1 cellular context compared by ENCODE assay signal in the genomic region with DNA sequence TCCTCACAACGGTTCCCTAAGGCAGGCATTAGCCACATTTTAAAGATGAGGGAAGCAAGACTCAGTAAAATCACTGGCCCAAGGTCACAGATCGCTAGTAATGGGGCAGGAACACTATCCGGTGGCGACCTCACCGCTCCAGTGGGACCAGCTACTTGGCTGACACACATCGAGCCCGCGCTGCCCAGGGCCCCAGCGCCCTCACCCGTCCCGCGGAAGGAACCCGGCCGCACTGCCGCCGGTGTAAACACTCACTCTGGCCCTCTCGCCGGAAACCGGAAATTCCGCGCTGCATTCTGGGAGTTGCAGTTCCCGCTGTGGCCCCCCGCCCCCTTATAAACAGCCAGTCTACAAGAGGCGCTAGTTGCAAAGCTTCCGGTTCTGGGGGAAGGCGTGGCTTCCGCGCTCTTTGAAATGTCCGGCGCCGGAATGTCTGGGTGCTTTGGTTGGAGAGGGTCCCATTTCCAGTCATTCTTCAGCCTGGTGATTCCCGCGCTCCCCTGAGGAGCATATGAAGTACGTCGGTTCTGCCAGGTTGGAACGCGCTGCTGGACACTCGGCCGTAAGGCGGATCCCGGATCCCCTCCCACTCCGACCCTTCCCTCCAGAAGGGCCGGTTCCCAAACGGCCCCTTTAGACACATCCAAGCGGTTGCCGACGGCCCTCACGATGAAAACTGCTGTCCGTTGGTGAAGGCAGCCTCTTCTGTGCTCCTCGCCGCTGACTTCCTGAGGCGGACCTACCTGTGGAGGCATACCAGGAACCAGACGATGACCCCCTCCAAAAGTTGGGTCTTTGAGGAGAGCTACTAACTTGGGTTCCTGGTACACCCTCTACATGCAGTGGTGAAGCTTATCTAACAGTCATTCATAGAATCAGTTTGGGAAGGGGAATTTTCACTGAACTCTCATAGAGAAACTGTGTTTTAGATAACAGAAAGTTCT.
TF ChIP-seq lines count a peak whose summit lies in the region.

A gene with protein sequence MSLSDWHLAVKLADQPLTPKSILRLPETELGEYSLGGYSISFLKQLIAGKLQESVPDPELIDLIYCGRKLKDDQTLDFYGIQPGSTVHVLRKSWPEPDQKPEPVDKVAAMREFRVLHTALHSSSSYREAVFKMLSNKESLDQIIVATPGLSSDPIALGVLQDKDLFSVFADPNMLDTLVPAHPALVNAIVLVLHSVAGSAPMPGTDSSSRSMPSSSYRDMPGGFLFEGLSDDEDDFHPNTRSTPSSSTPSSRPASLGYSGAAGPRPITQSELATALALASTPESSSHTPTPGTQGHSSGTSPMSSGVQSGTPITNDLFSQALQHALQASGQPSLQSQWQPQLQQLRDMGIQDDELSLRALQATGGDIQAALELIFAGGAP (minus strand): TSS at position 258 of the 944 bp plus-strand sequence. CDS start 2,293 bp downstream, outside the sequence.

TF ChIP-seq in HEK293, 187 proteins besides CTCF, POLR2A, EP300 and RAD21 (continued from another document and continues in another):
- TF ChIP-seq, protein P1, sequence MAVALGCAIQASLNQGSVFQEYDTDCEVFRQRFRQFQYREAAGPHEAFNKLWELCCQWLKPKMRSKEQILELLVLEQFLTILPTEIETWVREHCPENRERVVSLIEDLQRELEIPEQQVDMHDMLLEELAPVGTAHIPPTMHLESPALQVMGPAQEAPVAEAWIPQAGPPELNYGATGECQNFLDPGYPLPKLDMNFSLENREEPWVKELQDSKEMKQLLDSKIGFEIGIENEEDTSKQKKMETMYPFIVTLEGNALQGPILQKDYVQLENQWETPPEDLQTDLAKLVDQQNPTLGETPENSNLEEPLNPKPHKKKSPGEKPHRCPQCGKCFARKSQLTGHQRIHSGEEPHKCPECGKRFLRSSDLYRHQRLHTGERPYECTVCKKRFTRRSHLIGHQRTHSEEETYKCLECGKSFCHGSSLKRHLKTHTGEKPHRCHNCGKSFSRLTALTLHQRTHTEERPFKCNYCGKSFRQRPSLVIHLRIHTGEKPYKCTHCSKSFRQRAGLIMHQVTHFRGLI (tag by site-specific recombination; IDR thresholded peaks at IDR 0.05) = peak; percentile 50; the same call in 1 of the 2 replicates
- TF ChIP-seq, protein P2, sequence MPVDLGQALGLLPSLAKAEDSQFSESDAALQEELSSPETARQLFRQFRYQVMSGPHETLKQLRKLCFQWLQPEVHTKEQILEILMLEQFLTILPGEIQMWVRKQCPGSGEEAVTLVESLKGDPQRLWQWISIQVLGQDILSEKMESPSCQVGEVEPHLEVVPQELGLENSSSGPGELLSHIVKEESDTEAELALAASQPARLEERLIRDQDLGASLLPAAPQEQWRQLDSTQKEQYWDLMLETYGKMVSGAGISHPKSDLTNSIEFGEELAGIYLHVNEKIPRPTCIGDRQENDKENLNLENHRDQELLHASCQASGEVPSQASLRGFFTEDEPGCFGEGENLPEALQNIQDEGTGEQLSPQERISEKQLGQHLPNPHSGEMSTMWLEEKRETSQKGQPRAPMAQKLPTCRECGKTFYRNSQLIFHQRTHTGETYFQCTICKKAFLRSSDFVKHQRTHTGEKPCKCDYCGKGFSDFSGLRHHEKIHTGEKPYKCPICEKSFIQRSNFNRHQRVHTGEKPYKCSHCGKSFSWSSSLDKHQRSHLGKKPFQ (tag by site-specific recombination; IDR thresholded peaks at IDR 0.05) = peak; percentile 89
- peak; percentile 88 for TF ChIP-seq ZFP69B (tag by site-specific recombination; IDR thresholded peaks at IDR 0.05)
- TF ChIP-seq, protein P3, sequence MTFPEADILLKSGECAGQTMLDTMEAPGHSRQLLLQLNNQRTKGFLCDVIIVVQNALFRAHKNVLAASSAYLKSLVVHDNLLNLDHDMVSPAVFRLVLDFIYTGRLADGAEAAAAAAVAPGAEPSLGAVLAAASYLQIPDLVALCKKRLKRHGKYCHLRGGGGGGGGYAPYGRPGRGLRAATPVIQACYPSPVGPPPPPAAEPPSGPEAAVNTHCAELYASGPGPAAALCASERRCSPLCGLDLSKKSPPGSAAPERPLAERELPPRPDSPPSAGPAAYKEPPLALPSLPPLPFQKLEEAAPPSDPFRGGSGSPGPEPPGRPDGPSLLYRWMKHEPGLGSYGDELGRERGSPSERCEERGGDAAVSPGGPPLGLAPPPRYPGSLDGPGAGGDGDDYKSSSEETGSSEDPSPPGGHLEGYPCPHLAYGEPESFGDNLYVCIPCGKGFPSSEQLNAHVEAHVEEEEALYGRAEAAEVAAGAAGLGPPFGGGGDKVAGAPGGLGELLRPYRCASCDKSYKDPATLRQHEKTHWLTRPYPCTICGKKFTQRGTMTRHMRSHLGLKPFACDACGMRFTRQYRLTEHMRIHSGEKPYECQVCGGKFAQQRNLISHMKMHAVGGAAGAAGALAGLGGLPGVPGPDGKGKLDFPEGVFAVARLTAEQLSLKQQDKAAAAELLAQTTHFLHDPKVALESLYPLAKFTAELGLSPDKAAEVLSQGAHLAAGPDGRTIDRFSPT (tag by site-specific recombination; IDR thresholded peaks at IDR 0.05) = peak; percentile 57
- peak; percentile 92 for TF ChIP-seq SP2 (tag by site-specific recombination; IDR thresholded peaks at IDR 0.05)
- peak; percentile 69; the same call in 1 of the 2 replicates for TF ChIP-seq KLF10 (tag by site-specific recombination; IDR thresholded peaks at IDR 0.05)
- no peak for TF ChIP-seq ZNF266 (tag by site-specific recombination; IDR thresholded peaks at IDR 0.05; ENCODE audit: low read depth)
- peak; percentile 62; the same call in 1 of the 2 replicates for TF ChIP-seq GLIS2 (tag by site-specific recombination; IDR thresholded peaks at IDR 0.05)
- TF ChIP-seq ZNF394 (tag by site-specific recombination; IDR thresholded peaks at IDR 0.05; ENCODE audit: borderline replicate concordance) = no peak; the same call in 1 of the 2 replicates
- TF ChIP-seq ZNF501 (tag by site-specific recombination; IDR thresholded peaks at IDR 0.05) = peak; percentile 74
- TF ChIP-seq ZNF660 (tag by site-specific recombination; IDR thresholded peaks at IDR 0.05) = peak; percentile 59
- TF ChIP-seq BCL11B (tag by site-specific recombination; IDR thresholded peaks at IDR 0.05; ENCODE audit: low read depth) = peak; percentile 73
- TF ChIP-seq ZNF473 (tag by site-specific recombination; IDR thresholded peaks at IDR 0.05) = no peak
- TF ChIP-seq ZNF157 (tag by site-specific recombination; IDR thresholded peaks at IDR 0.05) = no peak
- peak; percentile 94 for TF ChIP-seq SCRT1 (tag by site-specific recombination; IDR thresholded peaks at IDR 0.05; ENCODE audit: borderline replicate concordance)
- TF ChIP-seq ZBTB17 (tag by site-specific recombination; IDR thresholded peaks at IDR 0.05) = peak; percentile 96
- TF ChIP-seq SCRT2 (tag by site-specific recombination; IDR thresholded peaks at IDR 0.05) = peak; percentile 98
- TF ChIP-seq ZNF335 (tag by site-specific recombination; conservative IDR thresholded peaks at IDR 0.05) = peak; percentile 98
- TF ChIP-seq, protein P4, sequence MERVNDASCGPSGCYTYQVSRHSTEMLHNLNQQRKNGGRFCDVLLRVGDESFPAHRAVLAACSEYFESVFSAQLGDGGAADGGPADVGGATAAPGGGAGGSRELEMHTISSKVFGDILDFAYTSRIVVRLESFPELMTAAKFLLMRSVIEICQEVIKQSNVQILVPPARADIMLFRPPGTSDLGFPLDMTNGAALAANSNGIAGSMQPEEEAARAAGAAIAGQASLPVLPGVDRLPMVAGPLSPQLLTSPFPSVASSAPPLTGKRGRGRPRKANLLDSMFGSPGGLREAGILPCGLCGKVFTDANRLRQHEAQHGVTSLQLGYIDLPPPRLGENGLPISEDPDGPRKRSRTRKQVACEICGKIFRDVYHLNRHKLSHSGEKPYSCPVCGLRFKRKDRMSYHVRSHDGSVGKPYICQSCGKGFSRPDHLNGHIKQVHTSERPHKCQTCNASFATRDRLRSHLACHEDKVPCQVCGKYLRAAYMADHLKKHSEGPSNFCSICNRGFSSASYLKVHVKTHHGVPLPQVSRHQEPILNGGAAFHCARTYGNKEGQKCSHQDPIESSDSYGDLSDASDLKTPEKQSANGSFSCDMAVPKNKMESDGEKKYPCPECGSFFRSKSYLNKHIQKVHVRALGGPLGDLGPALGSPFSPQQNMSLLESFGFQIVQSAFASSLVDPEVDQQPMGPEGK (tag by site-specific recombination; IDR thresholded peaks at IDR 0.05) = peak; percentile 92
- TF ChIP-seq YY1 (tag by site-specific recombination; IDR thresholded peaks at IDR 0.05) = peak; percentile 22; the same call in 1 of the 2 replicates
- no peak for TF ChIP-seq ZNF596 (tag by site-specific recombination; IDR thresholded peaks at IDR 0.05)
- peak; percentile 44; the same call in 1 of the 2 replicates for TF ChIP-seq ZNF423 (tag by site-specific recombination; IDR thresholded peaks at IDR 0.05)
- TF ChIP-seq ZNF341 (tag by site-specific recombination; IDR thresholded peaks at IDR 0.05; ENCODE audit: low read depth) = peak; percentile 93
- TF ChIP-seq ZNF776 (tag by site-specific recombination; IDR thresholded peaks at IDR 0.05; ENCODE audit: borderline replicate concordance) = no peak
- 0 out of 2 replicates have a peak, but pooled peaks have one; percentile 63 for TF ChIP-seq ZNF843 (tag by site-specific recombination; IDR thresholded peaks at IDR 0.05)
- TF ChIP-seq, protein P5, sequence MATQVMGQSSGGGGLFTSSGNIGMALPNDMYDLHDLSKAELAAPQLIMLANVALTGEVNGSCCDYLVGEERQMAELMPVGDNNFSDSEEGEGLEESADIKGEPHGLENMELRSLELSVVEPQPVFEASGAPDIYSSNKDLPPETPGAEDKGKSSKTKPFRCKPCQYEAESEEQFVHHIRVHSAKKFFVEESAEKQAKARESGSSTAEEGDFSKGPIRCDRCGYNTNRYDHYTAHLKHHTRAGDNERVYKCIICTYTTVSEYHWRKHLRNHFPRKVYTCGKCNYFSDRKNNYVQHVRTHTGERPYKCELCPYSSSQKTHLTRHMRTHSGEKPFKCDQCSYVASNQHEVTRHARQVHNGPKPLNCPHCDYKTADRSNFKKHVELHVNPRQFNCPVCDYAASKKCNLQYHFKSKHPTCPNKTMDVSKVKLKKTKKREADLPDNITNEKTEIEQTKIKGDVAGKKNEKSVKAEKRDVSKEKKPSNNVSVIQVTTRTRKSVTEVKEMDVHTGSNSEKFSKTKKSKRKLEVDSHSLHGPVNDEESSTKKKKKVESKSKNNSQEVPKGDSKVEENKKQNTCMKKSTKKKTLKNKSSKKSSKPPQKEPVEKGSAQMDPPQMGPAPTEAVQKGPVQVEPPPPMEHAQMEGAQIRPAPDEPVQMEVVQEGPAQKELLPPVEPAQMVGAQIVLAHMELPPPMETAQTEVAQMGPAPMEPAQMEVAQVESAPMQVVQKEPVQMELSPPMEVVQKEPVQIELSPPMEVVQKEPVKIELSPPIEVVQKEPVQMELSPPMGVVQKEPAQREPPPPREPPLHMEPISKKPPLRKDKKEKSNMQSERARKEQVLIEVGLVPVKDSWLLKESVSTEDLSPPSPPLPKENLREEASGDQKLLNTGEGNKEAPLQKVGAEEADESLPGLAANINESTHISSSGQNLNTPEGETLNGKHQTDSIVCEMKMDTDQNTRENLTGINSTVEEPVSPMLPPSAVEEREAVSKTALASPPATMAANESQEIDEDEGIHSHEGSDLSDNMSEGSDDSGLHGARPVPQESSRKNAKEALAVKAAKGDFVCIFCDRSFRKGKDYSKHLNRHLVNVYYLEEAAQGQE (tag by site-specific recombination; IDR thresholded peaks at IDR 0.05) = 0 out of 2 replicates have a peak, but pooled peaks have one; percentile 60
- TF ChIP-seq, protein P6, sequence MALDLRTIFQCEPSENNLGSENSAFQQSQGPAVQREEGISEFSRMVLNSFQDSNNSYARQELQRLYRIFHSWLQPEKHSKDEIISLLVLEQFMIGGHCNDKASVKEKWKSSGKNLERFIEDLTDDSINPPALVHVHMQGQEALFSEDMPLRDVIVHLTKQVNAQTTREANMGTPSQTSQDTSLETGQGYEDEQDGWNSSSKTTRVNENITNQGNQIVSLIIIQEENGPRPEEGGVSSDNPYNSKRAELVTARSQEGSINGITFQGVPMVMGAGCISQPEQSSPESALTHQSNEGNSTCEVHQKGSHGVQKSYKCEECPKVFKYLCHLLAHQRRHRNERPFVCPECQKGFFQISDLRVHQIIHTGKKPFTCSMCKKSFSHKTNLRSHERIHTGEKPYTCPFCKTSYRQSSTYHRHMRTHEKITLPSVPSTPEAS (tag by site-specific recombination; IDR thresholded peaks at IDR 0.05) = peak; percentile 46
- TF ChIP-seq KLF16 (tag by site-specific recombination; IDR thresholded peaks at IDR 0.05) = peak; percentile 83
- TF ChIP-seq, protein P7, sequence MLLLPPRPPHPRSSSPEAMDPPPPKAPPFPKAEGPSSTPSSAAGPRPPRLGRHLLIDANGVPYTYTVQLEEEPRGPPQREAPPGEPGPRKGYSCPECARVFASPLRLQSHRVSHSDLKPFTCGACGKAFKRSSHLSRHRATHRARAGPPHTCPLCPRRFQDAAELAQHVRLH (tag by site-specific recombination; IDR thresholded peaks at IDR 0.05) = peak; percentile 4
- TF ChIP-seq ZXDB (tag by site-specific recombination; IDR thresholded peaks at IDR 0.05) = peak; percentile 83
- TF ChIP-seq, protein P8, sequence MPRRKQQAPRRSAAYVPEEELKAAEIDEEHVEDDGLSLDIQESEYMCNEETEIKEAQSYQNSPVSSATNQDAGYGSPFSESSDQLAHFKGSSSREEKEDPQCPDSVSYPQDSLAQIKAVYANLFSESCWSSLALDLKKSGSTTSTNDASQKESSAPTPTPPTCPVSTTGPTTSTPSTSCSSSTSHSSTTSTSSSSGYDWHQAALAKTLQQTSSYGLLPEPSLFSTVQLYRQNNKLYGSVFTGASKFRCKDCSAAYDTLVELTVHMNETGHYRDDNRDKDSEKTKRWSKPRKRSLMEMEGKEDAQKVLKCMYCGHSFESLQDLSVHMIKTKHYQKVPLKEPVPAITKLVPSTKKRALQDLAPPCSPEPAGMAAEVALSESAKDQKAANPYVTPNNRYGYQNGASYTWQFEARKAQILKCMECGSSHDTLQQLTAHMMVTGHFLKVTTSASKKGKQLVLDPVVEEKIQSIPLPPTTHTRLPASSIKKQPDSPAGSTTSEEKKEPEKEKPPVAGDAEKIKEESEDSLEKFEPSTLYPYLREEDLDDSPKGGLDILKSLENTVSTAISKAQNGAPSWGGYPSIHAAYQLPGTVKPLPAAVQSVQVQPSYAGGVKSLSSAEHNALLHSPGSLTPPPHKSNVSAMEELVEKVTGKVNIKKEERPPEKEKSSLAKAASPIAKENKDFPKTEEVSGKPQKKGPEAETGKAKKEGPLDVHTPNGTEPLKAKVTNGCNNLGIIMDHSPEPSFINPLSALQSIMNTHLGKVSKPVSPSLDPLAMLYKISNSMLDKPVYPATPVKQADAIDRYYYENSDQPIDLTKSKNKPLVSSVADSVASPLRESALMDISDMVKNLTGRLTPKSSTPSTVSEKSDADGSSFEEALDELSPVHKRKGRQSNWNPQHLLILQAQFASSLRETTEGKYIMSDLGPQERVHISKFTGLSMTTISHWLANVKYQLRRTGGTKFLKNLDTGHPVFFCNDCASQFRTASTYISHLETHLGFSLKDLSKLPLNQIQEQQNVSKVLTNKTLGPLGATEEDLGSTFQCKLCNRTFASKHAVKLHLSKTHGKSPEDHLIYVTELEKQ (tag by site-specific recombination; IDR thresholded peaks at IDR 0.05; ENCODE audit: borderline replicate concordance) = no peak
- no peak for TF ChIP-seq ZNF701 (tag by site-specific recombination; IDR thresholded peaks at IDR 0.05)
- TF ChIP-seq ZEB2 (tag by site-specific recombination; IDR thresholded peaks at IDR 0.05) = peak; percentile 96
- TF ChIP-seq MEIS1 (CRISPR knock-in tag; IDR thresholded peaks at IDR 0.05; ENCODE audit: borderline replicate concordance) = no peak
- peak; percentile 89 for TF ChIP-seq PRDM1 (tag by site-specific recombination; IDR thresholded peaks at IDR 0.05)
- TF ChIP-seq ZSCAN16 (tag by site-specific recombination; IDR thresholded peaks at IDR 0.05) = no peak
